ENCODE assay signal across 1 cellular context in the genomic region with DNA sequence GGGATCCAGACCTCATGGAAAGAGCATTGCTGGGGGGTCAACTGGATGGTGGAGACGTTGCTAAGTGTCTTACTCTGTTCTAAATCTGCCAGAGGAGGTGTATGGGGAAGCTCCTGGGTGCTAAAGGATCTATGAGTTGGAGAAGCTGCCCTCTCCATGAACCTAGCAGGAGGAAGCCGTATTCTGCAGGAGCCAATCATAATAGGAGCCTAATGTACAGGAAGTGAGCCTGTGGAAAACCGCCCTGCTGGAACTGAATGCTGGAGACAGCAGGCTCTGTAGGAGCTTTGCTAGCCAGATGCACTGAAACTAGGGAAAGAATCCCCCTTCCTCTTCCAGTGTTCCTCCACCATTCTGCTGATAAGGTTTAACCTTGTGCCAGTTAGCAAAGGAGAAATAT.
TF ChIP-seq lines count a peak whose summit lies in the region.

No MANE protein-coding gene starts in this region.

TF ChIP-seq in HEK293, 187 proteins besides CTCF, POLR2A, EP300 and RAD21 (continued from another document):
- TF ChIP-seq, protein P1, sequence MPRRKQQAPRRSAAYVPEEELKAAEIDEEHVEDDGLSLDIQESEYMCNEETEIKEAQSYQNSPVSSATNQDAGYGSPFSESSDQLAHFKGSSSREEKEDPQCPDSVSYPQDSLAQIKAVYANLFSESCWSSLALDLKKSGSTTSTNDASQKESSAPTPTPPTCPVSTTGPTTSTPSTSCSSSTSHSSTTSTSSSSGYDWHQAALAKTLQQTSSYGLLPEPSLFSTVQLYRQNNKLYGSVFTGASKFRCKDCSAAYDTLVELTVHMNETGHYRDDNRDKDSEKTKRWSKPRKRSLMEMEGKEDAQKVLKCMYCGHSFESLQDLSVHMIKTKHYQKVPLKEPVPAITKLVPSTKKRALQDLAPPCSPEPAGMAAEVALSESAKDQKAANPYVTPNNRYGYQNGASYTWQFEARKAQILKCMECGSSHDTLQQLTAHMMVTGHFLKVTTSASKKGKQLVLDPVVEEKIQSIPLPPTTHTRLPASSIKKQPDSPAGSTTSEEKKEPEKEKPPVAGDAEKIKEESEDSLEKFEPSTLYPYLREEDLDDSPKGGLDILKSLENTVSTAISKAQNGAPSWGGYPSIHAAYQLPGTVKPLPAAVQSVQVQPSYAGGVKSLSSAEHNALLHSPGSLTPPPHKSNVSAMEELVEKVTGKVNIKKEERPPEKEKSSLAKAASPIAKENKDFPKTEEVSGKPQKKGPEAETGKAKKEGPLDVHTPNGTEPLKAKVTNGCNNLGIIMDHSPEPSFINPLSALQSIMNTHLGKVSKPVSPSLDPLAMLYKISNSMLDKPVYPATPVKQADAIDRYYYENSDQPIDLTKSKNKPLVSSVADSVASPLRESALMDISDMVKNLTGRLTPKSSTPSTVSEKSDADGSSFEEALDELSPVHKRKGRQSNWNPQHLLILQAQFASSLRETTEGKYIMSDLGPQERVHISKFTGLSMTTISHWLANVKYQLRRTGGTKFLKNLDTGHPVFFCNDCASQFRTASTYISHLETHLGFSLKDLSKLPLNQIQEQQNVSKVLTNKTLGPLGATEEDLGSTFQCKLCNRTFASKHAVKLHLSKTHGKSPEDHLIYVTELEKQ (tag by site-specific recombination; IDR thresholded peaks at IDR 0.05; ENCODE audit: borderline replicate concordance) = no peak
- peak; percentile 40; the same call in 1 of the 2 replicates for TF ChIP-seq ZNF394 (tag by site-specific recombination; IDR thresholded peaks at IDR 0.05; ENCODE audit: borderline replicate concordance)
